Comparison of ENCODE assay signal across 1 cellular context in the genomic region with DNA sequence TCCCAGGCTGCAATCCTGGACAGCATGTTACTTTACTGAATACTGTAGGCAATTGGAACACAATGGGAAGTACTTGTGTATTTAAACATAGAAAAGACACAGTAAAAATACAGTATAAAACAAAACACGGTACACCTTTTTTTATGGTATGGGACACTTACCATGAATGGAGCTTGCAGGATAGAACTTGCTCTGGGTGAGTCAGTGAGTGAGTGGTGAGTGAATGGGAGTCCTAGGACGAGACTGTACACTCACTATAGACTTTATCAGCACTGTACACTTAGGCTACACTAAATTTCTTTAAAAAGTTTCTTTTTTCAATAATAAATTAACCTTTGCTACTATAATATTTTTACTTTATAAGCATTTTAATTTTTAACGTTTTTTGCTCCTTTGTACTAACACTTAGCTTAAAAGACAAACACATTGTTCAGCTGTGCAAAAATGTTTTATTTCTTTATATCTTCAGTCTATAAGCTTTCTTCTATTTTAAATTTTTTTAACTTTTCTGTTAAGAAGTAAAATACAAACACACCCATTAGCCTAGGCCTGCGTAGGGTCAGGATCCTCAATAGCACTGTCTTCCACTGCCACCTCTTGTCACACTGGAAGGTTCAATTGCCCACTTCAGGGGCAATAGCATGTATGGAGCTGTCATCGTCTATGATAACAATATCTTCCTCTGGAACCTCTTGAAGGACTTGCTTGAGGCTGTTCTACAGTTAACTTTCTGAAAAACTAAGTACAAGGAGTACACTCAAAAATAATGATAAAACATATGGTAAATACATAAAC.
TF ChIP-seq lines count a peak whose summit lies in the region.

No MANE protein-coding gene starts in this region.

TF ChIP-seq in H1, 55 proteins besides CTCF, POLR2A, EP300 and RAD21:
- no peak for TF ChIP-seq BACH1 (IDR thresholded peaks at IDR 0.05; ENCODE audit: low read length)
- no peak for TF ChIP-seq CHD1 (IDR thresholded peaks at IDR 0.05; ENCODE audit: low read depth, low read length)
- TF ChIP-seq KDM4A (IDR thresholded peaks at IDR 0.05; ENCODE audit: low read depth, low read length, severe bottlenecking): no peak
- TF ChIP-seq, protein P1, sequence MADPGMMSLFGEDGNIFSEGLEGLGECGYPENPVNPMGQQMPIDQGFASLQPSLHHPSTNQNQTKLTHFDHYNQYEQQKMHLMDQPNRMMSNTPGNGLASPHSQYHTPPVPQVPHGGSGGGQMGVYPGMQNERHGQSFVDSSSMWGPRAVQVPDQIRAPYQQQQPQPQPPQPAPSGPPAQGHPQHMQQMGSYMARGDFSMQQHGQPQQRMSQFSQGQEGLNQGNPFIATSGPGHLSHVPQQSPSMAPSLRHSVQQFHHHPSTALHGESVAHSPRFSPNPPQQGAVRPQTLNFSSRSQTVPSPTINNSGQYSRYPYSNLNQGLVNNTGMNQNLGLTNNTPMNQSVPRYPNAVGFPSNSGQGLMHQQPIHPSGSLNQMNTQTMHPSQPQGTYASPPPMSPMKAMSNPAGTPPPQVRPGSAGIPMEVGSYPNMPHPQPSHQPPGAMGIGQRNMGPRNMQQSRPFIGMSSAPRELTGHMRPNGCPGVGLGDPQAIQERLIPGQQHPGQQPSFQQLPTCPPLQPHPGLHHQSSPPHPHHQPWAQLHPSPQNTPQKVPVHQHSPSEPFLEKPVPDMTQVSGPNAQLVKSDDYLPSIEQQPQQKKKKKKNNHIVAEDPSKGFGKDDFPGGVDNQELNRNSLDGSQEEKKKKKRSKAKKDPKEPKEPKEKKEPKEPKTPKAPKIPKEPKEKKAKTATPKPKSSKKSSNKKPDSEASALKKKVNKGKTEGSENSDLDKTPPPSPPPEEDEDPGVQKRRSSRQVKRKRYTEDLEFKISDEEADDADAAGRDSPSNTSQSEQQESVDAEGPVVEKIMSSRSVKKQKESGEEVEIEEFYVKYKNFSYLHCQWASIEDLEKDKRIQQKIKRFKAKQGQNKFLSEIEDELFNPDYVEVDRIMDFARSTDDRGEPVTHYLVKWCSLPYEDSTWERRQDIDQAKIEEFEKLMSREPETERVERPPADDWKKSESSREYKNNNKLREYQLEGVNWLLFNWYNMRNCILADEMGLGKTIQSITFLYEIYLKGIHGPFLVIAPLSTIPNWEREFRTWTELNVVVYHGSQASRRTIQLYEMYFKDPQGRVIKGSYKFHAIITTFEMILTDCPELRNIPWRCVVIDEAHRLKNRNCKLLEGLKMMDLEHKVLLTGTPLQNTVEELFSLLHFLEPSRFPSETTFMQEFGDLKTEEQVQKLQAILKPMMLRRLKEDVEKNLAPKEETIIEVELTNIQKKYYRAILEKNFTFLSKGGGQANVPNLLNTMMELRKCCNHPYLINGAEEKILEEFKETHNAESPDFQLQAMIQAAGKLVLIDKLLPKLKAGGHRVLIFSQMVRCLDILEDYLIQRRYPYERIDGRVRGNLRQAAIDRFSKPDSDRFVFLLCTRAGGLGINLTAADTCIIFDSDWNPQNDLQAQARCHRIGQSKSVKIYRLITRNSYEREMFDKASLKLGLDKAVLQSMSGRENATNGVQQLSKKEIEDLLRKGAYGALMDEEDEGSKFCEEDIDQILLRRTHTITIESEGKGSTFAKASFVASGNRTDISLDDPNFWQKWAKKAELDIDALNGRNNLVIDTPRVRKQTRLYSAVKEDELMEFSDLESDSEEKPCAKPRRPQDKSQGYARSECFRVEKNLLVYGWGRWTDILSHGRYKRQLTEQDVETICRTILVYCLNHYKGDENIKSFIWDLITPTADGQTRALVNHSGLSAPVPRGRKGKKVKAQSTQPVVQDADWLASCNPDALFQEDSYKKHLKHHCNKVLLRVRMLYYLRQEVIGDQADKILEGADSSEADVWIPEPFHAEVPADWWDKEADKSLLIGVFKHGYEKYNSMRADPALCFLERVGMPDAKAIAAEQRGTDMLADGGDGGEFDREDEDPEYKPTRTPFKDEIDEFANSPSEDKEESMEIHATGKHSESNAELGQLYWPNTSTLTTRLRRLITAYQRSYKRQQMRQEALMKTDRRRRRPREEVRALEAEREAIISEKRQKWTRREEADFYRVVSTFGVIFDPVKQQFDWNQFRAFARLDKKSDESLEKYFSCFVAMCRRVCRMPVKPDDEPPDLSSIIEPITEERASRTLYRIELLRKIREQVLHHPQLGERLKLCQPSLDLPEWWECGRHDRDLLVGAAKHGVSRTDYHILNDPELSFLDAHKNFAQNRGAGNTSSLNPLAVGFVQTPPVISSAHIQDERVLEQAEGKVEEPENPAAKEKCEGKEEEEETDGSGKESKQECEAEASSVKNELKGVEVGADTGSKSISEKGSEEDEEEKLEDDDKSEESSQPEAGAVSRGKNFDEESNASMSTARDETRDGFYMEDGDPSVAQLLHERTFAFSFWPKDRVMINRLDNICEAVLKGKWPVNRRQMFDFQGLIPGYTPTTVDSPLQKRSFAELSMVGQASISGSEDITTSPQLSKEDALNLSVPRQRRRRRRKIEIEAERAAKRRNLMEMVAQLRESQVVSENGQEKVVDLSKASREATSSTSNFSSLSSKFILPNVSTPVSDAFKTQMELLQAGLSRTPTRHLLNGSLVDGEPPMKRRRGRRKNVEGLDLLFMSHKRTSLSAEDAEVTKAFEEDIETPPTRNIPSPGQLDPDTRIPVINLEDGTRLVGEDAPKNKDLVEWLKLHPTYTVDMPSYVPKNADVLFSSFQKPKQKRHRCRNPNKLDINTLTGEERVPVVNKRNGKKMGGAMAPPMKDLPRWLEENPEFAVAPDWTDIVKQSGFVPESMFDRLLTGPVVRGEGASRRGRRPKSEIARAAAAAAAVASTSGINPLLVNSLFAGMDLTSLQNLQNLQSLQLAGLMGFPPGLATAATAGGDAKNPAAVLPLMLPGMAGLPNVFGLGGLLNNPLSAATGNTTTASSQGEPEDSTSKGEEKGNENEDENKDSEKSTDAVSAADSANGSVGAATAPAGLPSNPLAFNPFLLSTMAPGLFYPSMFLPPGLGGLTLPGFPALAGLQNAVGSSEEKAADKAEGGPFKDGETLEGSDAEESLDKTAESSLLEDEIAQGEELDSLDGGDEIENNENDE (IDR thresholded peaks at IDR 0.05; ENCODE audit: insufficient replicate concordance, low read length): no peak
- no peak for TF ChIP-seq BRCA1 (IDR thresholded peaks at IDR 0.05; ENCODE audit: low read depth, low read length)
- TF ChIP-seq, protein P2, sequence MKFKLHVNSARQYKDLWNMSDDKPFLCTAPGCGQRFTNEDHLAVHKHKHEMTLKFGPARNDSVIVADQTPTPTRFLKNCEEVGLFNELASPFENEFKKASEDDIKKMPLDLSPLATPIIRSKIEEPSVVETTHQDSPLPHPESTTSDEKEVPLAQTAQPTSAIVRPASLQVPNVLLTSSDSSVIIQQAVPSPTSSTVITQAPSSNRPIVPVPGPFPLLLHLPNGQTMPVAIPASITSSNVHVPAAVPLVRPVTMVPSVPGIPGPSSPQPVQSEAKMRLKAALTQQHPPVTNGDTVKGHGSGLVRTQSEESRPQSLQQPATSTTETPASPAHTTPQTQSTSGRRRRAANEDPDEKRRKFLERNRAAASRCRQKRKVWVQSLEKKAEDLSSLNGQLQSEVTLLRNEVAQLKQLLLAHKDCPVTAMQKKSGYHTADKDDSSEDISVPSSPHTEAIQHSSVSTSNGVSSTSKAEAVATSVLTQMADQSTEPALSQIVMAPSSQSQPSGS (IDR thresholded peaks at IDR 0.05; ENCODE audit: low read length): no peak
- no peak for TF ChIP-seq GTF2F1 (IDR thresholded peaks at IDR 0.05; ENCODE audit: borderline replicate concordance, low read depth, low read length)
- TF ChIP-seq RFX5 (IDR thresholded peaks at IDR 0.05; ENCODE audit: borderline replicate concordance, low read depth, low read length): no peak
- TF ChIP-seq HDAC2 (IDR thresholded peaks at IDR 0.05; ENCODE audit: borderline replicate concordance in 1 of 2, low read depth in 2 of 2, low read length in 2 of 2): no peak
- no peak for TF ChIP-seq SP4 (IDR thresholded peaks at IDR 0.05; ENCODE audit: low read length)
- TF ChIP-seq RXRA (IDR thresholded peaks at IDR 0.05; ENCODE audit: insufficient read depth, low read depth, low read length): no peak
- no peak for TF ChIP-seq ZNF274 (IDR thresholded peaks at IDR 0.05; ENCODE audit: borderline replicate concordance, extremely low read depth, low read length)
- TF ChIP-seq SP1 (IDR thresholded peaks at IDR 0.05; ENCODE audit: low read depth, low read length): no peak
